In genomic region chr7:88344956-88345832, GRCh38 we compare ENCODE assay signal across 1 cellular context.
TF ChIP-seq lines count a peak whose summit lies in the region.

No MANE protein-coding gene starts in this region.

TF ChIP-seq in GM12878, 131 proteins besides CTCF, POLR2A, EP300 and RAD21 (continued from another document):
- TF ChIP-seq REST (IDR thresholded peaks at IDR 0.05; ENCODE audit: low read depth, low read length) (no peak), POU2F2 (IDR thresholded peaks at IDR 0.05; ENCODE audit: borderline replicate concordance, low read depth, low read length) (no peak), PBX3 (IDR thresholded peaks at IDR 0.05; ENCODE audit: insufficient replicate concordance, low read depth, low read length) (no peak), JUND (IDR thresholded peaks at IDR 0.05; ENCODE audit: low read depth, low read length) (no peak), TAF1 (IDR thresholded peaks at IDR 0.05; ENCODE audit: borderline replicate concordance, low read depth, low read length) (no peak), TBL1XR1 (IDR thresholded peaks at IDR 0.05; ENCODE audit: low read depth, low read length) (no peak)
